In the genomic region with DNA sequence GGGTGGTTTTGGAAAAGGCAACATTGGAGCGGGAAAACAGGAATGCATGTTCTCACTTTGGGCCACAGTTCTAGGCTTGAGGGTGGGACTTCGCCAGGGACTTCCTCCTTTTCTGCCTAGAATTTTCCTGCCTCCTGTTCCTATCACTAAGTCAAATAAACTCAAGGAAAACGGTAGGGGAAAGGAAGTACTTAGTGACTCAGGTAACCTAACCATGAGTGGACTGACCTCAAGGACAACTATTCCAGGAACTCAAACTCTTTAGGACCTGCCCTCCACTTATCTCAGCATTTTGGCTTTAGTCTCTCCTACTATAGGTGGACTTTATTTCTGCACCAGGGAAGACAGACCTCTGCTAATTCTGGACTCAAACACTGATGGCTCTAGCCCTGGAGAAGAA, we compare ENCODE assay signal across 20 cellular contexts.
DNase-seq lines count a peak whose midpoint lies in the region; ATAC-seq, FAIRE-seq and TF ChIP-seq lines count a peak whose summit lies in the region.
"Had no signal": no experiment of that assay in that cellular context is flagged by ENCODE, and none has a peak within 500 bp of the region (broad histone marks: within the 10 kb centered on the region; RNA-seq: fewer than 3 reads in every experiment).

No MANE protein-coding gene starts in this region.

- no peaks in the 10 kb centered on the region for H3K79me2 ChIP-seq in astrocyte (ENCODE audit: insufficient read depth, low read length)

- DNase-seq in A172 (ENCODE audit: low spot score): peak; percentile 32
- peak; percentile 77 for DNase-seq in HT-29 (ENCODE audit: low spot score)
- DNase-seq in astrocyte (ENCODE audit: low read depth): no peak
- DNase-seq in lower lobe of right lung: no peak
- no peak for DNase-seq in posterior cingulate gyrus
- no peak for DNase-seq in activated naive CD4-positive, alpha-beta T cell treated with Interleukin-2 at 50 U/mL for 16 hours
- no peak for DNase-seq in endothelial cell (ENCODE audit: low spot score)
- DNase-seq: CD8-positive, alpha-beta T cell; MG63; NCI-H1105; NCI-H1694; NCI-H2107; NCI-H2227 treated with DMSO at 0.1 percent for 48 hours; NCI-H524 treated with DMSO at 0.1 percent for 48 hours; SHP77 treated with DMSO at 0.1 percent for 48 hours had no signal

- H3K27ac ChIP-seq in astrocyte (ENCODE audit: low read depth, low read length) (no peak overlapping the region), lower lobe of right lung (no peak overlapping the region)
- H3K27ac ChIP-seq: BLaER1, KMS-11 had no signal

- H3K9me3 Mint-ChIP-seq in astrocyte (ENCODE audit: unreplicated experiment) (peaks cover 2% of the 10 kb centered on the region), endothelial cell (ENCODE audit: unreplicated experiment) (no peaks in the 10 kb centered on the region)
- H3K9me3 Mint-ChIP-seq: CD8-positive, alpha-beta T cell; GM23338 had no signal

- H2AFZ ChIP-seq in astrocyte (ENCODE audit: low read depth, low read length): no peak overlapping the region
- H2AFZ ChIP-seq: GM23338 had no signal

- H3K36me3 ChIP-seq in astrocyte (ENCODE audit: insufficient read depth, low read length) (no peaks in the 10 kb centered on the region), lower lobe of right lung (no peaks in the 10 kb centered on the region)
- H3K36me3 ChIP-seq: BLaER1, MG63 had no signal

- H3K4me2 ChIP-seq in astrocyte (ENCODE audit: low read length): no peak overlapping the region
- H3K4me2 ChIP-seq: BLaER1, GM23338, KMS-11 had no signal

- H3K4me1 Mint-ChIP-seq in astrocyte (ENCODE audit: low read depth, unreplicated experiment) (peaks cover 3% of the 10 kb centered on the region), endothelial cell (ENCODE audit: unreplicated experiment) (peaks cover 3% of the 10 kb centered on the region)

- H3K4me1 ChIP-seq in astrocyte (ENCODE audit: insufficient read depth, low read length): no peaks in the 10 kb centered on the region
- no peaks in the 10 kb centered on the region for H3K4me1 ChIP-seq in lower lobe of right lung
- H3K4me1 ChIP-seq: BLaER1 had no signal

- intact Hi-C loops in lower lobe of right lung (cut with DNase I) (no loop called here), posterior cingulate gyrus (cut with DNase I) (no loop called here)

- no peaks in the 10 kb centered on the region for H3K9me3 ChIP-seq in astrocyte (ENCODE audit: insufficient read depth, low read depth, low read length)
- no peaks in the 10 kb centered on the region for H3K9me3 ChIP-seq in lower lobe of right lung
- H3K9me3 ChIP-seq: MG63 had no signal

- no peak overlapping the region for H3K4me3 Mint-ChIP-seq in astrocyte (ENCODE audit: unreplicated experiment)
- no peak overlapping the region for H3K4me3 Mint-ChIP-seq in endothelial cell (ENCODE audit: unreplicated experiment)
- H3K4me3 Mint-ChIP-seq: CD8-positive, alpha-beta T cell; GM23338 had no signal

- peak; percentile 41 for FAIRE-seq in astrocyte (lab: Jason Lieb, UNC)
- FAIRE-seq: A204.1 had no signal

- H3K4me3 ChIP-seq in astrocyte (ENCODE audit: insufficient read depth, low read depth, low read length) (no peak overlapping the region), lower lobe of right lung (no peak overlapping the region)
- H3K4me3 ChIP-seq: BLaER1, GM23338, MG63 had no signal

- TF ChIP-seq CTCF in astrocyte (IDR thresholded peaks at IDR 0.05; ENCODE audit: insufficient read depth, low read depth, low read length): no peak
- no peak for TF ChIP-seq CTCF in lower lobe of right lung (IDR thresholded peaks at IDR 0.05)
- TF ChIP-seq CTCF in endothelial cell (IDR thresholded peaks at IDR 0.05; ENCODE audit: unreplicated experiment): no peak

- ATAC-seq in lower lobe of right lung (peak; percentile 83 to 91), HG03469 (IDR thresholded peaks at IDR 0.05; ENCODE audit: unreplicated experiment) (no peak)
- ATAC-seq: CD8-positive, alpha-beta T cell; GM23338 had no signal

- no peak overlapping the region for H3K9ac ChIP-seq in astrocyte (ENCODE audit: low read length)
- H3K9ac ChIP-seq: BLaER1, KMS-11 had no signal

- H3K27me3 ChIP-seq in astrocyte (ENCODE audit: insufficient read depth, low read length) (no peaks in the 10 kb centered on the region), lower lobe of right lung (ENCODE audit: low read depth) (no peaks in the 10 kb centered on the region)
- H3K27me3 ChIP-seq: BLaER1, MG63 had no signal

- H3K36me3 Mint-ChIP-seq in astrocyte (ENCODE audit: low read depth, unreplicated experiment) (no peaks in the 10 kb centered on the region), endothelial cell (ENCODE audit: low read depth, unreplicated experiment) (no peaks in the 10 kb centered on the region)
- H3K36me3 Mint-ChIP-seq: CD8-positive, alpha-beta T cell had no signal

- H4K20me1 ChIP-seq in astrocyte (ENCODE audit: insufficient read depth, low read length): no peaks in the 10 kb centered on the region
- H4K20me1 ChIP-seq: BLaER1 had no signal

- no peak overlapping the region for H3K27ac Mint-ChIP-seq in astrocyte (ENCODE audit: unreplicated experiment)
- H3K27ac Mint-ChIP-seq in endothelial cell (ENCODE audit: unreplicated experiment): no peak overlapping the region
- H3K27ac Mint-ChIP-seq: CD8-positive, alpha-beta T cell; GM23338 had no signal

- no peaks in the 10 kb centered on the region for H3K27me3 Mint-ChIP-seq in astrocyte (ENCODE audit: low read depth, unreplicated experiment)
- H3K27me3 Mint-ChIP-seq in endothelial cell (ENCODE audit: unreplicated experiment): no peaks in the 10 kb centered on the region

Comparison
In these comparisons a context has a peak if more than half of its experiments do, and no peak if none do; other contexts are left out.
1. DNase-seq: peak in A172 (single experiment) and HT-29 (single experiment); none in astrocyte (single experiment), lower lobe of right lung (single experiment), posterior cingulate gyrus (0 of 10), activated naive CD4-positive, alpha-beta T cell treated with Interleukin-2 at 50 U/mL for 16 hours (single experiment) and endothelial cell (single experiment).